In the genomic region with DNA sequence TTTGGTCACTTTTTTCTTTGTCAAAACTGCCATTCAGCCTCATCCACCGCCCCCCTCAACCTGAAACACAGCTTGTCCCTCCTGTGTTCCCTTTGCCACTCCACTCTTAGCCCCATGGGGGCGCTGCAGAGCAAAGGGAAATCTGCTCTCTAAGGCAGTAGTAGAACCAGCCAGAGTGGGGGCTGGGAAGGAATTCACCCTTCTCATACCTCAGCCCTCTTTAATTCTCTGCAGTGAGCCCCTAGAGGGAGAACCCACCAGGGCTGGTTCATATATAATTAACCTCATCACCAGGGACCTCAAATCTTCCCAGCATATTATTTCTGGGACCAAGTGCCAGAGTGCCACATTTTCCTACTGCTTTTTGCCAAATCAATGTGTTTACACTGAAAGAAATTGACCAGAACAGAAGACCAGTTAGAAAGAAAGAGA, we compare ENCODE assay signal across 9 cellular contexts. TPM values are rescaled to one million over a fixed set of nuclear protein-coding genes. Genes with fewer than 3 reads are reported as not detected.
DNase-seq lines count a peak whose midpoint lies in the region; ATAC-seq and TF ChIP-seq lines count a peak whose summit lies in the region.
"Had no signal": no experiment of that assay in that cellular context is flagged by ENCODE, and none has a peak within 500 bp of the region (broad histone marks: within the 10 kb centered on the region; RNA-seq: fewer than 3 reads in every experiment).

No MANE protein-coding gene starts in this region.

- H3K9me3 Mint-ChIP-seq in activated CD4-positive, alpha-beta T cell treated with anti-CD3 and anti-CD28 coated beads for 36 hours (ENCODE audit: low read depth) = no peaks in the 10 kb centered on the region

- H3K36me3 ChIP-seq in right lobe of liver = no peaks in the 10 kb centered on the region

- H3K4me1 Mint-ChIP-seq in activated CD4-positive, alpha-beta T cell treated with anti-CD3 and anti-CD28 coated beads for 36 hours = peaks cover 56% of the 10 kb centered on the region

- H3K9me3 ChIP-seq in right lobe of liver = no peaks in the 10 kb centered on the region

- ATAC-seq in HG02885 (IDR thresholded peaks at IDR 0.05; ENCODE audit: poor library complexity, unreplicated experiment) (peak; percentile 49), right lobe of liver (peak; percentile 42 to 69 (median 52)), GM19397 (IDR thresholded peaks at IDR 0.05; ENCODE audit: unreplicated experiment) (no peak)
- ATAC-seq in activated CD4-positive, alpha-beta T cell treated with anti-CD3 and anti-CD28 coated beads for 36 hours = peak; percentile 51

- H3K36me3 Mint-ChIP-seq in activated CD4-positive, alpha-beta T cell treated with anti-CD3 and anti-CD28 coated beads for 36 hours (ENCODE audit: low read depth) = peaks cover 12% of the 10 kb centered on the region

- 0% methylated on average over 2 of the region's 2 CpGs for WGBS in right lobe of liver (ENCODE audit: insufficient coverage, low coverage, low lambda C conversion rate, missing lambda C conversion rate)

- POLR2A ChIA-PET in activated CD4-positive, alpha-beta T cell treated with anti-CD3 and anti-CD28 coated beads for 36 hours (lab: Charles Lee) = interaction anchor here (0.5 to 1.6 kb wide), 5 partner anchors 9 to 593 kb away, joined by 3 to 6 read pairs (median 4); no protein-coding TSS in a partner anchor

- H3K4me3 ChIP-seq in choroid plexus epithelial cell (ENCODE audit: low read depth, low read length) (no peak overlapping the region), right lobe of liver (no peak overlapping the region)

- peaks cover 0 to 36% (median 9%) of the 10 kb centered on the region in 4 donors for H3K4me1 ChIP-seq in right lobe of liver

- H3K27ac Mint-ChIP-seq in activated CD4-positive, alpha-beta T cell treated with anti-CD3 and anti-CD28 coated beads for 36 hours = peak overlapping the region; percentile 99

- CTCF ChIA-PET in activated CD4-positive, alpha-beta T cell treated with anti-CD3 and anti-CD28 coated beads for 36 hours (lab: Charles Lee) = interaction anchor here (0.5 to 5.9 kb wide), 33 partner anchors 8 to 1383 kb away, joined by 3 to 56 read pairs (median 4); no protein-coding TSS in a partner anchor

- peak; percentile 100 for TF ChIP-seq CTCF in choroid plexus epithelial cell (conservative IDR thresholded peaks at IDR 0.05; ENCODE audit: low read depth, low read length)
- TF ChIP-seq CTCF in right lobe of liver (IDR thresholded peaks at IDR 0.05) = peak; percentile 94 to 99 (median 96)

- H3K27me3 ChIP-seq in right lobe of liver = no peaks in the 10 kb centered on the region

- intact Hi-C loops in activated CD4-positive, alpha-beta T cell treated with anti-CD3 and anti-CD28 coated beads for 36 hours (cut with DNase I, micrococcal nuclease) = loop anchor here (1.0 to 10.0 kb wide), 6 partner anchors 29 to 937 kb away; no protein-coding TSS in a partner anchor
- intact Hi-C loops in right lobe of liver (cut with DNase I) = loop anchor here in 1 of 2 donors (10.0 kb wide), 2 partner anchors 1197 to 1407 kb away; no protein-coding TSS in a partner anchor

- DNase-seq in Daoy (ENCODE audit: low read depth) (peak; percentile 83), NCI-H345 treated with DMSO at 0.1 percent for 48 hours (lab: John Stamatoyannopoulos, UW; ENCODE audit: unreplicated experiment) (peak; percentile 63), choroid plexus epithelial cell (ENCODE audit: low read depth) (peak; percentile 89), right lobe of liver (peak; percentile 89 to 93 (median 92))
- peak; percentile 95 for DNase-seq in activated CD4-positive, alpha-beta T cell treated with anti-CD3 and anti-CD28 coated beads for 36 hours
- DNase-seq in stimulated activated CD4-positive, alpha-beta T cell treated with anti-CD3 and anti-CD28 coated beads, TNF-alpha, amount 100 ng/mL, for 24 hours (ENCODE audit: low read depth in 3 of 3) = peak; percentile 83 to 91 (median 90)

- peak overlapping the region in 2 of 3 donors; percentile 99 to 100 for H3K27ac ChIP-seq in right lobe of liver

- H3K4me3 Mint-ChIP-seq in activated CD4-positive, alpha-beta T cell treated with anti-CD3 and anti-CD28 coated beads for 36 hours = peak overlapping the region; percentile 91

- no peak for TF ChIP-seq POLR2A in right lobe of liver (IDR thresholded peaks at IDR 0.05)

- H3K27me3 Mint-ChIP-seq in activated CD4-positive, alpha-beta T cell treated with anti-CD3 and anti-CD28 coated beads for 36 hours = peaks cover 2% of the 10 kb centered on the region

RNA-seq across cellular contexts. Expression of gene BCL6, which starts 2.8 kb away (rescaled TPM):
- 1.8 and 2.3 TPM in 2 replicates for total RNA-seq in Daoy (2014; rRNA removed; shearing (Covaris generic))
- total RNA-seq in activated CD4-positive, alpha-beta T cell treated with anti-CD3 and anti-CD28 coated beads for 36 hours = 10 to 100 TPM; 42.9 to 52.8 TPM
- 10 to 100 TPM; 29.1 to 67.5 (median 41.8) TPM for total RNA-seq in right lobe of liver

RNA-seq across cellular contexts. Expression of gene RTP2, which starts 45.7 kb away (rescaled TPM):
- total RNA-seq in Daoy (2014; rRNA removed; shearing (Covaris generic)) = not detected in 2 replicates
- not detected for total RNA-seq in activated CD4-positive, alpha-beta T cell treated with anti-CD3 and anti-CD28 coated beads for 36 hours
- total RNA-seq in right lobe of liver = not detected
- total RNA-seq: glomerular endothelial cell had no signal
